In genomic region chr17:82228278-82228841, GRCh38 we compare ENCODE assay signal across 8 cellular contexts. TPM values are rescaled to one million over a fixed set of nuclear protein-coding genes. Genes with fewer than 3 reads are reported as not detected.
A peak's percentile ranks its signal among the peaks of the same experiment; 100 is the strongest.
DNase-seq lines count a peak whose midpoint lies in the region; ATAC-seq and TF ChIP-seq lines count a peak whose summit lies in the region.

No MANE protein-coding gene starts in this region.

- no peaks in the 10 kb centered on the region for H3K9me2 ChIP-seq in hepatocyte (replicated peaks; ENCODE audit: insufficient read depth)

- H3K79me2 ChIP-seq in ACC112 (ENCODE audit: control insufficient read depth, insufficient read depth, low read length, unreplicated experiment) (peaks cover 56% of the 10 kb centered on the region), hepatocyte (peaks cover 26% of the 10 kb centered on the region)

- H3K27ac ChIP-seq in ACC112 (ENCODE audit: low read depth, low read length): peak overlapping the region; percentile 57
- peak overlapping the region; percentile 86 for H3K27ac ChIP-seq in hepatocyte

- H3K9me3 ChIP-seq in hepatocyte (ENCODE audit: low read depth): no peaks in the 10 kb centered on the region

- peaks cover 10% of the 10 kb centered on the region for H4K20me1 ChIP-seq in hepatocyte (ENCODE audit: insufficient read depth, poor library complexity, severe bottlenecking)

- TF ChIP-seq CTCF in hepatocyte (IDR thresholded peaks at IDR 0.05; ENCODE audit: poor library complexity) (no peak), glutamatergic neuron (IDR thresholded peaks at IDR 0.05; ENCODE audit: partially characterized antibody, unreplicated experiment) (no peak)

- 26% methylated on average over 23 of the region's 63 CpGs for WGBS in hepatocyte (ENCODE audit: low lambda C conversion rate, missing lambda C conversion rate)

- no peaks in the 10 kb centered on the region for H3K36me3 Mint-ChIP-seq in activated naive CD8-positive, alpha-beta T cell
- H3K36me3 Mint-ChIP-seq in glutamatergic neuron (ENCODE audit: unreplicated experiment): no peaks in the 10 kb centered on the region

- no peaks in the 10 kb centered on the region for H3K27me3 ChIP-seq in ACC112 (ENCODE audit: insufficient read depth, low read length)
- H3K27me3 ChIP-seq in hepatocyte: no peaks in the 10 kb centered on the region

- no peaks in the 10 kb centered on the region for H3K9me3 Mint-ChIP-seq in activated naive CD8-positive, alpha-beta T cell (ENCODE audit: low read depth)
- no peaks in the 10 kb centered on the region for H3K9me3 Mint-ChIP-seq in glutamatergic neuron (ENCODE audit: unreplicated experiment)

- peaks cover 14% of the 10 kb centered on the region for H3K4me1 ChIP-seq in ACC112 (ENCODE audit: control insufficient read depth, insufficient read depth, low read length, unreplicated experiment)
- peaks cover 32% of the 10 kb centered on the region for H3K4me1 ChIP-seq in hepatocyte (ENCODE audit: insufficient read depth)

- H2AFZ ChIP-seq in ACC112 (ENCODE audit: low read length, unreplicated experiment): peak overlapping the region; percentile 43
- H2AFZ ChIP-seq in hepatocyte: peak overlapping the region; percentile 92

- H3K4me1 Mint-ChIP-seq in activated naive CD8-positive, alpha-beta T cell (ENCODE audit: low read depth): peaks cover 5% of the 10 kb centered on the region
- no peaks in the 10 kb centered on the region for H3K4me1 Mint-ChIP-seq in glutamatergic neuron (ENCODE audit: low read depth, unreplicated experiment)

- H3K4me2 ChIP-seq in hepatocyte: peak overlapping the region; percentile 99

- H3K4me3 ChIP-seq in ACC112 (ENCODE audit: low read depth, low read length): peak overlapping the region; percentile 80
- peak overlapping the region; percentile 61 for H3K4me3 ChIP-seq in hepatocyte

- DNase-seq in MV-4-11 (lab: John Stamatoyannopoulos, UW): peak; percentile 43
- DNase-seq in hepatocyte (ENCODE audit: low spot score): peak; percentile 67
- DNase-seq in stimulated activated CD4-positive, alpha-beta T cell treated with anti-CD3 and anti-CD28 coated beads, Interleukin-1b, Interleukin-23, amount 100 ng/mL, for 48 hours: peak; percentile 54
- no peak for DNase-seq in glutamatergic neuron
- DNase-seq in pons (ENCODE audit: low spot score): no peak

- no peak overlapping the region for H3K27ac Mint-ChIP-seq in activated naive CD8-positive, alpha-beta T cell
- no peak overlapping the region for H3K27ac Mint-ChIP-seq in glutamatergic neuron (ENCODE audit: unreplicated experiment)

- peak; percentile 15 for ATAC-seq in GM19372 (IDR thresholded peaks at IDR 0.05; ENCODE audit: low read depth, unreplicated experiment)

- peak overlapping the region; percentile 73 for H3K4me3 Mint-ChIP-seq in activated naive CD8-positive, alpha-beta T cell
- H3K4me3 Mint-ChIP-seq in glutamatergic neuron (ENCODE audit: unreplicated experiment): no peak overlapping the region

- no peaks in the 10 kb centered on the region for H3K27me3 Mint-ChIP-seq in activated naive CD8-positive, alpha-beta T cell
- peaks cover 11% of the 10 kb centered on the region for H3K27me3 Mint-ChIP-seq in glutamatergic neuron (ENCODE audit: unreplicated experiment)

- H3K36me3 ChIP-seq in ACC112 (ENCODE audit: insufficient read depth, low read length) (peaks cover 8% of the 10 kb centered on the region; the same call in 1 of the 2 replicates), hepatocyte (replicated peaks; ENCODE audit: insufficient read depth, low read depth) (no peaks in the 10 kb centered on the region)

RNA-seq across cellular contexts. Expression of gene SLC16A3, which starts 0.5 kb away (rescaled TPM):
- total RNA-seq in hepatocyte: 240 and 290 TPM in 2 replicates
- polyA plus RNA-seq in hepatocyte: 114 and 125 TPM in 2 replicates
- 15.6 TPM for total RNA-seq in glutamatergic neuron (ENCODE audit: unreplicated experiment)

RNA-seq across cellular contexts. Expression of gene CCDC57, which starts 15.7 kb away (rescaled TPM):
- total RNA-seq in hepatocyte (10.0 and 15.7 TPM in 2 replicates), glutamatergic neuron (ENCODE audit: unreplicated experiment) (40.7 TPM)
- 29.8 and 49.5 TPM in 2 replicates for polyA plus RNA-seq in hepatocyte

RNA-seq across cellular contexts. Expression of gene CSNK1D, which starts 45.1 kb away (rescaled TPM):
- total RNA-seq in hepatocyte: 55.7 and 72.5 TPM in 2 replicates
- polyA plus RNA-seq in hepatocyte: 152 and 193 TPM in 2 replicates
- total RNA-seq in glutamatergic neuron (ENCODE audit: unreplicated experiment): 211 TPM

Comparison
In these comparisons a context has a peak if more than half of its experiments do, and no peak if none do; other contexts are left out.
1. DNase-seq: peak in MV-4-11 (single experiment), hepatocyte (single experiment) and stimulated activated CD4-positive, alpha-beta T cell treated with anti-CD3 and anti-CD28 coated beads, Interleukin-1b, Interleukin-23, amount 100 ng/mL, for 48 hours (single experiment); none in glutamatergic neuron (single experiment) and pons (single experiment).
2. RNA of gene SLC16A3, which starts 0.5 kb away (total RNA-seq): 240 to 290 TPM in hepatocyte; 15.6 TPM in glutamatergic neuron (single experiment); every median in the first group is over 10 times any median in the second.